In genomic region chr17:57634713-57635465, GRCh38 we compare ENCODE assay signal across 21 cellular contexts.
A peak's percentile ranks its signal among the peaks of the same experiment; 100 is the strongest.
DNase-seq lines count a peak whose midpoint lies in the region; ATAC-seq, FAIRE-seq and TF ChIP-seq lines count a peak whose summit lies in the region.
"Had no signal": no experiment of that assay in that cellular context is flagged by ENCODE, and none has a peak within 500 bp of the region (broad histone marks: within the 10 kb centered on the region; RNA-seq: fewer than 3 reads in every experiment).

No MANE protein-coding gene starts in this region.

- intact Hi-C loops in natural killer cell (cut with micrococcal nuclease): no loop called here

- H3K9me3 Mint-ChIP-seq in natural killer cell: no peaks in the 10 kb centered on the region
- H3K9me3 Mint-ChIP-seq: activated CD4-positive, alpha-beta memory T cell treated with anti-CD3 and anti-CD28 coated beads for 36 hours had no signal

- no peaks in the 10 kb centered on the region for H3K27me3 Mint-ChIP-seq in natural killer cell (ENCODE audit: low read depth in 2 of 2)
- H3K27me3 Mint-ChIP-seq: activated CD4-positive, alpha-beta memory T cell treated with anti-CD3 and anti-CD28 coated beads for 36 hours had no signal

- H3K4me3 ChIP-seq in fibroblast of the aortic adventitia (ENCODE audit: low read depth, low read length) (no peak overlapping the region), H7 (ENCODE audit: insufficient read depth, low read depth, low read length) (no peak overlapping the region)
- H3K4me3 ChIP-seq: BLaER1 treated with 17β-estradiol and CSF1 and Interleukin-3, amounts not matched to agents 10 nM and 100 nM; left ventricle myocardium inferior; prostate gland; suprapubic skin had no signal

- H3K27me3 ChIP-seq in H7 (ENCODE audit: control insufficient read depth, insufficient read depth, low read length): no peaks in the 10 kb centered on the region
- H3K27me3 ChIP-seq: BLaER1 treated with 17β-estradiol and CSF1 and Interleukin-3, amounts not matched to agents 10 nM and 100 nM; suprapubic skin had no signal

- no peak for ATAC-seq in natural killer cell
- ATAC-seq in HG02759 (IDR thresholded peaks at IDR 0.05; ENCODE audit: unreplicated experiment): no peak

- H3K36me3 Mint-ChIP-seq in natural killer cell: no peaks in the 10 kb centered on the region

- DNase-seq in CD1c-positive myeloid dendritic cell (ENCODE audit: extremely low spot score) (peak; percentile 86), HS-5 (ENCODE audit: low read depth) (peak; percentile 8), T1000 (lab: John Stamatoyannopoulos, UW) (peak; percentile 13), fibroblast of the aortic adventitia (ENCODE audit: low read depth) (peak; percentile 4), natural killer cell (no peak), RCC 7860 (ENCODE audit: low spot score) (no peak), H7 (no peak)
- DNase-seq: activated CD4-positive, alpha-beta memory T cell treated with anti-CD3 and anti-CD28 coated beads for 36 hours; GDM1; hypothalamus; KBM-7; left ventricle myocardium inferior; NCI-H187; NCI-H69; Right ventricle myocardium superior; stimulated activated CD4-positive, alpha-beta T cell treated with anti-CD3 and anti-CD28 coated beads, Interleukin-15, amount 100 ng/mL, for 24 hours; T-helper 9 cell had no signal

- H3K4me3 Mint-ChIP-seq in natural killer cell: no peak overlapping the region
- H3K4me3 Mint-ChIP-seq: activated CD4-positive, alpha-beta memory T cell treated with anti-CD3 and anti-CD28 coated beads for 36 hours had no signal

- no peak for FAIRE-seq in RCC 7860 (lab: Jason Lieb, UNC)

- no peaks in the 10 kb centered on the region for H3K36me3 ChIP-seq in H7 (replicated peaks; ENCODE audit: control insufficient read depth, insufficient read depth, low read length)
- H3K36me3 ChIP-seq: prostate gland, suprapubic skin had no signal

- H3K4me1 Mint-ChIP-seq in natural killer cell: peaks cover 7 to 10% of the 10 kb centered on the region in 2 donors

- TF ChIP-seq CTCF in fibroblast of the aortic adventitia (IDR thresholded peaks at IDR 0.05; ENCODE audit: insufficient read depth, low read length) (no peak), natural killer cell (IDR thresholded peaks at IDR 0.05) (no peak)

- no peak overlapping the region for H3K27ac Mint-ChIP-seq in natural killer cell
- H3K27ac Mint-ChIP-seq: activated CD4-positive, alpha-beta memory T cell treated with anti-CD3 and anti-CD28 coated beads for 36 hours had no signal

Comparison
In these comparisons a context has a peak if more than half of its experiments do, and no peak if none do; other contexts are left out.
1. DNase-seq: peak in CD1c-positive myeloid dendritic cell (single experiment), HS-5 (single experiment), T1000 (single experiment) and fibroblast of the aortic adventitia (single experiment); none in natural killer cell (single experiment), RCC 7860 (single experiment) and H7 (single experiment).